ENCODE assay signal across 25 cellular contexts in genomic region chr13:79871594-79871993, GRCh38.
"Had no signal": no experiment of that assay in that cellular context is flagged by ENCODE, and none has a peak within 500 bp of the region (broad histone marks: within the 10 kb centered on the region; RNA-seq: fewer than 3 reads in every experiment).

No MANE protein-coding gene starts in this region.

- H3K27ac ChIP-seq: ascending aorta, body of pancreas, breast epithelium, SJCRH30, SK-N-MC had no signal

- FAIRE-seq: K562, TTC549 had no signal

- H3K4me3 Mint-ChIP-seq: activated CD4-positive, alpha-beta T cell treated with anti-CD3 and anti-CD28 coated beads, Interleukin-2, amount 10 ng/mL, durations not matched to agents 24 days and 14 days; activated CD8-positive, alpha-beta T cell treated with anti-CD3 and anti-CD28 coated beads for 36 hours; activated naive CD4-positive, alpha-beta T cell treated with anti-CD3 and anti-CD28 coated beads, Interleukin-2, amount 50 U/mL, for 24 hours; activated naive CD8-positive, alpha-beta T cell treated with anti-CD3 and anti-CD28 coated beads, Interleukin-2, amount 10 ng/mL, durations not matched to agents 7 days and 5 days; activated T-cell treated with anti-CD3 and anti-CD28 coated beads, Interleukin-2, amount 50 U/mL, for 72 hours; activated T-helper 17 cell treated with anti-CD3 and anti-CD28 coated beads, Interleukin-2, amount 50 U/mL, for 72 hours; T-helper 1 cell treated with Interleukin-12 subunit alpha and Interleukin-12 subunit beta and Interleukin-4 antibody, amounts not matched to agents 30 μg/mL and 1 μg/mL, for 36 hours; T-helper 2 cell treated with Interferon-gamma antibody and Interleukin-4, amounts not matched to agents 5 μg/mL and 100 μg/mL, for 36 hours had no signal

- H3K27ac Mint-ChIP-seq: activated CD4-positive, alpha-beta T cell treated with anti-CD3 and anti-CD28 coated beads, Interleukin-2, amount 10 ng/mL, durations not matched to agents 24 days and 14 days; activated CD8-positive, alpha-beta T cell treated with anti-CD3 and anti-CD28 coated beads for 36 hours; activated naive CD4-positive, alpha-beta T cell treated with anti-CD3 and anti-CD28 coated beads, Interleukin-2, amount 50 U/mL, for 24 hours; activated naive CD8-positive, alpha-beta T cell treated with anti-CD3 and anti-CD28 coated beads, Interleukin-2, amount 10 ng/mL, durations not matched to agents 7 days and 5 days; activated T-cell treated with anti-CD3 and anti-CD28 coated beads, Interleukin-2, amount 50 U/mL, for 72 hours; activated T-helper 17 cell treated with anti-CD3 and anti-CD28 coated beads, Interleukin-2, amount 50 U/mL, for 72 hours; T-helper 1 cell treated with Interleukin-12 subunit alpha and Interleukin-12 subunit beta and Interleukin-4 antibody, amounts not matched to agents 30 μg/mL and 1 μg/mL, for 36 hours; T-helper 2 cell treated with Interferon-gamma antibody and Interleukin-4, amounts not matched to agents 5 μg/mL and 100 μg/mL, for 36 hours had no signal

- H3K36me3 Mint-ChIP-seq: activated naive CD4-positive, alpha-beta T cell treated with anti-CD3 and anti-CD28 coated beads, Interleukin-2, amount 50 U/mL, for 24 hours; activated naive CD8-positive, alpha-beta T cell treated with anti-CD3 and anti-CD28 coated beads, Interleukin-2, amount 10 ng/mL, durations not matched to agents 7 days and 5 days had no signal

- H3K36me3 ChIP-seq: ascending aorta, breast epithelium, SJCRH30 had no signal

- DNase-seq: activated CD4-positive, alpha-beta T cell treated with anti-CD3 and anti-CD28 coated beads, Interleukin-2, amount 10 ng/mL, durations not matched to agents 24 days and 14 days; activated CD4-positive, alpha-beta T cell treated with anti-CD3 and anti-CD28 coated beads, Interleukin-2, amount 50 U/mL, for 4 hours; activated CD8-positive, alpha-beta T cell treated with anti-CD3 and anti-CD28 coated beads for 36 hours; activated effector memory CD4-positive, alpha-beta T cell treated with anti-CD3 and anti-CD28 coated beads, Interleukin-2, amount 50 U/mL, for 16 hours; activated naive CD4-positive, alpha-beta T cell; activated naive CD8-positive, alpha-beta T cell treated with anti-CD3 and anti-CD28 coated beads, Interleukin-2, amount 10 ng/mL, durations not matched to agents 7 days and 5 days; activated T-cell treated with anti-CD3 and anti-CD28 coated beads, Interleukin-2, amount 50 U/mL, for 1 hour; activated T-cell treated with anti-CD3 and anti-CD28 coated beads, Interleukin-2, amount 50 U/mL, for 72 hours; amygdala; body of pancreas; NCI-H1436 treated with DMSO at 0.1 percent for 48 hours; NCI-H2029; NCI-H2227 treated with DMSO at 0.1 percent for 48 hours; NCI-H524 treated with DMSO at 0.1 percent for 48 hours; SHP77; SJCRH30 had no signal

- H3K27me3 ChIP-seq: ascending aorta, body of pancreas, breast epithelium had no signal

- H3K4me3 ChIP-seq: ascending aorta, body of pancreas, breast epithelium, K562, SJCRH30, SK-N-MC had no signal

- H3K27me3 Mint-ChIP-seq: activated CD4-positive, alpha-beta T cell treated with anti-CD3 and anti-CD28 coated beads, Interleukin-2, amount 10 ng/mL, durations not matched to agents 24 days and 14 days; activated naive CD8-positive, alpha-beta T cell treated with anti-CD3 and anti-CD28 coated beads, Interleukin-2, amount 10 ng/mL, durations not matched to agents 7 days and 5 days; activated T-helper 17 cell treated with anti-CD3 and anti-CD28 coated beads, Interleukin-2, amount 50 U/mL, for 72 hours had no signal

- H3K9me3 Mint-ChIP-seq: activated CD4-positive, alpha-beta T cell treated with anti-CD3 and anti-CD28 coated beads, Interleukin-2, amount 10 ng/mL, durations not matched to agents 24 days and 14 days; activated CD8-positive, alpha-beta T cell treated with anti-CD3 and anti-CD28 coated beads for 36 hours; activated naive CD4-positive, alpha-beta T cell treated with anti-CD3 and anti-CD28 coated beads, Interleukin-2, amount 50 U/mL, for 24 hours; activated naive CD8-positive, alpha-beta T cell treated with anti-CD3 and anti-CD28 coated beads, Interleukin-2, amount 10 ng/mL, durations not matched to agents 7 days and 5 days; activated T-cell treated with anti-CD3 and anti-CD28 coated beads, Interleukin-2, amount 50 U/mL, for 72 hours; activated T-helper 17 cell treated with anti-CD3 and anti-CD28 coated beads, Interleukin-2, amount 50 U/mL, for 72 hours; T-helper 1 cell treated with Interleukin-12 subunit alpha and Interleukin-12 subunit beta and Interleukin-4 antibody, amounts not matched to agents 30 μg/mL and 1 μg/mL, for 36 hours; T-helper 2 cell treated with Interferon-gamma antibody and Interleukin-4, amounts not matched to agents 5 μg/mL and 100 μg/mL, for 36 hours had no signal

- H3K4me1 ChIP-seq: ascending aorta had no signal

- H3K4me1 Mint-ChIP-seq: activated CD4-positive, alpha-beta T cell treated with anti-CD3 and anti-CD28 coated beads, Interleukin-2, amount 10 ng/mL, durations not matched to agents 24 days and 14 days; activated naive CD4-positive, alpha-beta T cell treated with anti-CD3 and anti-CD28 coated beads, Interleukin-2, amount 50 U/mL, for 24 hours; activated naive CD8-positive, alpha-beta T cell treated with anti-CD3 and anti-CD28 coated beads, Interleukin-2, amount 10 ng/mL, durations not matched to agents 7 days and 5 days; activated T-helper 17 cell treated with anti-CD3 and anti-CD28 coated beads, Interleukin-2, amount 50 U/mL, for 72 hours had no signal

- H3K9me3 ChIP-seq: ascending aorta, body of pancreas, breast epithelium, SJCRH30 had no signal
